In the genomic region with DNA sequence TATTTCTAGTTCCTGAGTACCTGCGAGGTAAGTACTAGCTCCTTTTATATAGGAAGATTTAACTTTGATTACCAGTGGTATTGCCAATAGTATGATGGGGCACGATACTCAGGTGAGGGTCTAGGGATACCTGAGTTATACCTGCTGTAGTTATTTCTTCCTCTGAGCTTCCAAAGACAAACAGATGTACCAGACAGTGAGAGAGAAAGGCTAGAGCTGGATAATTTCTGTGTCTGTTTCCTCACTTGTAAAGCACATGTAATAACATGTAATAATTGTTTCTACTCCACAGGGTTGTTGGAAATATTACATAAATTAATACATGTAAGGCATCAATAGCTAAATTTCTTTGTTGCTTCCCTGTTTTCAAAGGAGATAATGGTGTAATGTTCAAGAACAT, we compare ENCODE assay signal across 19 cellular contexts. TPM values are rescaled to one million over a fixed set of nuclear protein-coding genes. Genes with fewer than 3 reads are reported as not detected.
A peak's percentile ranks its signal among the peaks of the same experiment; 100 is the strongest.
DNase-seq lines count a peak whose midpoint lies in the region; ATAC-seq, FAIRE-seq and TF ChIP-seq lines count a peak whose summit lies in the region.
"Had no signal": no experiment of that assay in that cellular context is flagged by ENCODE, and none has a peak within 500 bp of the region (broad histone marks: within the 10 kb centered on the region; RNA-seq: fewer than 3 reads in every experiment).

No MANE protein-coding gene starts in this region.

- H3K27me3 ChIP-seq in heart left ventricle (no peaks in the 10 kb centered on the region), right cardiac atrium (ENCODE audit: control insufficient read depth, insufficient read depth) (no peaks in the 10 kb centered on the region), endothelial cell of umbilical vein (ENCODE audit: control insufficient read depth in 2 of 2, insufficient read depth in 2 of 2, low read length in 2 of 2) (no peaks in the 10 kb centered on the region), gastrocnemius medialis (no peaks in the 10 kb centered on the region), uterus (no peaks in the 10 kb centered on the region)
- H3K27me3 ChIP-seq: BLaER1 treated with 17β-estradiol and CSF1 and Interleukin-3, amounts not matched to agents 10 nM and 100 nM; Peyer's patch had no signal

- TF ChIP-seq POLR2A in heart left ventricle (IDR thresholded peaks at IDR 0.05), result no peak
- TF ChIP-seq POLR2A in endothelial cell of umbilical vein (IDR thresholded peaks at IDR 0.05; ENCODE audit: low read depth, low read length), result no peak
- TF ChIP-seq POLR2A in gastrocnemius medialis (IDR thresholded peaks at IDR 0.05), result no peak
- no peak for TF ChIP-seq POLR2A in uterus (IDR thresholded peaks at IDR 0.05)

- peaks cover 0 to 3% of the 10 kb centered on the region in 2 donors for H3K27me3 Mint-ChIP-seq in stimulated activated naive B cell treated with anti-CD40 and anti-IgM and Interleukin-4, amounts not matched to agents 10 μg/mL and 1 μg/mL and 100 μg/mL, for 72 hours

- dilution Hi-C loops in endothelial cell of umbilical vein (cut with MboI; ENCODE audit: extremely low pct_ligation_motif_present, low sequenced_read_pairs), result no loop called here

- H4K20me1 ChIP-seq in endothelial cell of umbilical vein (replicated peaks; ENCODE audit: control insufficient read depth, extremely low read depth, insufficient read depth, low read length), result no peaks in the 10 kb centered on the region
- H4K20me1 ChIP-seq: BLaER1 treated with 17β-estradiol and CSF1 and Interleukin-3, amounts not matched to agents 10 nM and 100 nM had no signal

- H3K4me3 ChIP-seq in heart left ventricle (no peak overlapping the region), right cardiac atrium (ENCODE audit: low read length) (no peak overlapping the region), endothelial cell of umbilical vein (replicated peaks in 1 of 3; ENCODE audit: insufficient read depth in 1 of 3, low read depth in 1 of 3, low read length in 3 of 3) (no peak overlapping the region), gastrocnemius medialis (no peak overlapping the region), uterus (no peak overlapping the region)
- H3K4me3 ChIP-seq: BLaER1 treated with 17β-estradiol and CSF1 and Interleukin-3, amounts not matched to agents 10 nM and 100 nM; GM23338; Peyer's patch had no signal

- H3K27ac Mint-ChIP-seq in stimulated activated naive B cell treated with anti-CD40 and anti-IgM and Interleukin-4, amounts not matched to agents 10 μg/mL and 1 μg/mL and 100 μg/mL, for 72 hours, result no peak overlapping the region
- H3K27ac Mint-ChIP-seq: CD4-positive, alpha-beta memory T cell; GM23338 had no signal

- H3K36me3 ChIP-seq in heart left ventricle, result peaks cover 0 to 6% (median 0%) of the 10 kb centered on the region in 9 donors
- no peaks in the 10 kb centered on the region for H3K36me3 ChIP-seq in endothelial cell of umbilical vein (ENCODE audit: control insufficient read depth in 2 of 2, extremely low read depth in 1 of 2, insufficient read depth in 2 of 2, low read length in 2 of 2)
- H3K36me3 ChIP-seq in gastrocnemius medialis, result peaks cover 0 to under 1% of the 10 kb centered on the region in 2 donors
- H3K36me3 ChIP-seq in uterus, result no peaks in the 10 kb centered on the region
- H3K36me3 ChIP-seq: BLaER1 treated with 17β-estradiol and CSF1 and Interleukin-3, amounts not matched to agents 10 nM and 100 nM; Peyer's patch had no signal

- H3K4me3 Mint-ChIP-seq in stimulated activated naive B cell treated with anti-CD40 and anti-IgM and Interleukin-4, amounts not matched to agents 10 μg/mL and 1 μg/mL and 100 μg/mL, for 72 hours, result no peak overlapping the region
- H3K4me3 Mint-ChIP-seq: CD4-positive, alpha-beta memory T cell; GM23338 had no signal

- no peak for TF ChIP-seq CTCF in heart left ventricle (IDR thresholded peaks at IDR 0.05)
- no peak for TF ChIP-seq CTCF in endothelial cell of umbilical vein (IDR thresholded peaks at IDR 0.05; ENCODE audit: extremely low read depth in 1 of 2, insufficient read depth in 1 of 2, low read depth in 1 of 2, low read length in 2 of 2)
- TF ChIP-seq CTCF in gastrocnemius medialis (IDR thresholded peaks at IDR 0.05 in 4 of 5, conservative IDR thresholded peaks at IDR 0.05 in 1 of 5), result no peak
- TF ChIP-seq CTCF in uterus (IDR thresholded peaks at IDR 0.05), result no peak

- in situ Hi-C loops in gastrocnemius medialis (cut with MboI; ENCODE audit: low sequenced_read_pairs in 4 of 4), result no loop called here

- H3K4me1 ChIP-seq in heart left ventricle (peaks cover 0 to 68% (median 31%) of the 10 kb centered on the region in 12 donors), right cardiac atrium (ENCODE audit: control insufficient read depth, insufficient read depth, low read length) (peaks cover 3% of the 10 kb centered on the region), endothelial cell of umbilical vein (ENCODE audit: control insufficient read depth, extremely low read depth, insufficient read depth, low read length) (peaks cover 15% of the 10 kb centered on the region), gastrocnemius medialis (peaks cover 65 to 75% of the 10 kb centered on the region in 2 donors), uterus (peaks cover 0 to 3% of the 10 kb centered on the region in 2 donors)
- H3K4me1 ChIP-seq: Peyer's patch had no signal

- BruUV-seq in endothelial cell of umbilical vein (replicated peaks; lab: Mats Ljungman, UMichigan), result no TSS peak

- H3K9me3 ChIP-seq in heart left ventricle (peaks cover 0 to 6% (median 0%) of the 10 kb centered on the region in 12 donors), right cardiac atrium (ENCODE audit: control insufficient read depth, low read length) (no peaks in the 10 kb centered on the region), endothelial cell of umbilical vein (replicated peaks; ENCODE audit: control insufficient read depth, insufficient read depth, low read length) (no peaks in the 10 kb centered on the region), gastrocnemius medialis (no peaks in the 10 kb centered on the region), uterus (no peaks in the 10 kb centered on the region)
- H3K9me3 ChIP-seq: BLaER1 treated with 17β-estradiol and CSF1 and Interleukin-3, amounts not matched to agents 10 nM and 100 nM; Peyer's patch had no signal

- no peaks in the 10 kb centered on the region for H3K36me3 Mint-ChIP-seq in stimulated activated naive B cell treated with anti-CD40 and anti-IgM and Interleukin-4, amounts not matched to agents 10 μg/mL and 1 μg/mL and 100 μg/mL, for 72 hours
- H3K36me3 Mint-ChIP-seq: CD4-positive, alpha-beta memory T cell had no signal

- no peaks in the 10 kb centered on the region for H3K4me1 Mint-ChIP-seq in stimulated activated naive B cell treated with anti-CD40 and anti-IgM and Interleukin-4, amounts not matched to agents 10 μg/mL and 1 μg/mL and 100 μg/mL, for 72 hours
- H3K4me1 Mint-ChIP-seq: CD4-positive, alpha-beta memory T cell had no signal

- POLR2A ChIA-PET in endothelial cell of umbilical vein (lab: Charles Lee), result no interaction called here

- H3K27ac ChIP-seq in heart left ventricle (peak overlapping the region in 8 of 12 donors; percentile 28 to 72 (median 55)), right cardiac atrium (ENCODE audit: low read length) (no peak overlapping the region), endothelial cell of umbilical vein (ENCODE audit: insufficient read depth, low read depth, low read length) (peak overlapping the region; percentile 23), gastrocnemius medialis (peak overlapping the region; percentile 68 to 86 (median 84)), uterus (peak overlapping the region; percentile 72 to 77)
- H3K27ac ChIP-seq: BLaER1 treated with 17β-estradiol and CSF1 and Interleukin-3, amounts not matched to agents 10 nM and 100 nM had no signal

- no peaks in the 10 kb centered on the region for H3K9me3 Mint-ChIP-seq in stimulated activated naive B cell treated with anti-CD40 and anti-IgM and Interleukin-4, amounts not matched to agents 10 μg/mL and 1 μg/mL and 100 μg/mL, for 72 hours
- H3K9me3 Mint-ChIP-seq: CD4-positive, alpha-beta memory T cell; GM23338 had no signal

- H3K9ac ChIP-seq in endothelial cell of umbilical vein (replicated peaks; ENCODE audit: extremely low read depth, insufficient read depth, low read length), result no peak overlapping the region
- H3K9ac ChIP-seq: BLaER1 treated with 17β-estradiol and CSF1 and Interleukin-3, amounts not matched to agents 10 nM and 100 nM had no signal

- H3K4me2 ChIP-seq in endothelial cell of umbilical vein (ENCODE audit: insufficient read depth, low read length), result peak overlapping the region; percentile 82
- H3K4me2 ChIP-seq: GM23338 had no signal

- WGBS in heart left ventricle, 4 donors, result 61 to 76% (median 69%) methylated on average over 2 of the region's 2 CpGs
- WGBS in right cardiac atrium, result 80% methylated on average over 2 of the region's 2 CpGs

- CTCF ChIA-PET in endothelial cell of umbilical vein (lab: Charles Lee), result interaction anchor here (1.0 to 2.4 kb wide), 4 partner anchors 12 to 66 kb away, joined by 3 to 7 read pairs (median 6); no protein-coding TSS in a partner anchor

- no peak overlapping the region for H2AFZ ChIP-seq in endothelial cell of umbilical vein (ENCODE audit: low read depth, low read length)

- ATAC-seq in heart left ventricle (no peak), right cardiac atrium (no peak), gastrocnemius medialis (no peak)
- no peak for ATAC-seq in stimulated activated naive B cell treated with anti-CD40 and anti-IgM and Interleukin-4, amounts not matched to agents 10 μg/mL and 1 μg/mL and 100 μg/mL, for 72 hours (replicated peaks)
- ATAC-seq: GM23338 had no signal

- intact Hi-C loops in heart left ventricle (cut with DNase I) (loop anchor here in 2 of 10 donors (5.0 kb wide), 2 partner anchors 45 to 55 kb away; a partner anchor contains a TSS), right cardiac atrium (cut with DNase I) (no loop called here), endothelial cell of umbilical vein (cut with micrococcal nuclease) (no loop called here), gastrocnemius medialis (cut with DNase I; ENCODE audit: low total_unique reads) (no loop called here), uterus (cut with DNase I; ENCODE audit: low total_unique reads) (no loop called here)

- FAIRE-seq in endothelial cell of umbilical vein (lab: Jason Lieb, UNC), result no peak
- FAIRE-seq: GM12892, HTR-8/SVneo had no signal

- H3K9me1 ChIP-seq in endothelial cell of umbilical vein (replicated peaks; ENCODE audit: control insufficient read depth, extremely low read depth, insufficient read depth, low read length), result no peaks in the 10 kb centered on the region

- DNase-seq in heart left ventricle (no peak), right cardiac atrium (no peak), endothelial cell of umbilical vein (ENCODE audit: low read depth, low spot score) (no peak), gastrocnemius medialis (no peak), uterus (no peak), KG1 (lab: John Stamatoyannopoulos, UW) (no peak)
- DNase-seq in activated CD8-positive, alpha-beta memory T cell treated with anti-CD3 and anti-CD28 coated beads, Interleukin-2, amount 50 U/mL, for 48 hours, result no peak
- DNase-seq in stimulated activated naive B cell treated with anti-CD40 and anti-IgM and Interleukin-4, amounts not matched to agents 10 μg/mL and 1 μg/mL and 100 μg/mL, for 72 hours, result no peak
- DNase-seq: 8988T; CD4-positive, alpha-beta memory T cell; DND-41; HCEC 1CT; NCI-H1105; NCI-H82; Peyer's patch had no signal

- H3K79me2 ChIP-seq in endothelial cell of umbilical vein (ENCODE audit: control insufficient read depth, insufficient read depth, low read length), result no peaks in the 10 kb centered on the region

RNA-seq across cellular contexts. Expression of a gene that starts 53.7 kb away (rescaled TPM):
- total RNA-seq in heart left ventricle (10 to 100 TPM; 19.6 to 51.2 (median 27.5) TPM), right cardiac atrium (10 to 100 TPM; 20.8 to 31.1 (median 29.3) TPM), endothelial cell of umbilical vein (0.22 and 0.32 TPM in 2 replicates), gastrocnemius medialis (10 to 100 TPM in 3 of 4 donors, 1 to 10 TPM in 1; 4.8 to 35.5 (median 34.1) TPM), uterus (100 to 1,000 TPM in 1 of 4 donors, 10 to 100 TPM in 3; 47.4 to 194 (median 59.2) TPM)
- polyA plus RNA-seq in heart left ventricle (1 to 10 TPM; 3.6 to 9.7 TPM), right cardiac atrium (3.9 TPM), endothelial cell of umbilical vein (0.19 and 3.0 TPM in 2 replicates)
- polyA plus RNA-seq in endothelial cell of umbilical vein (2011; cell fraction: cytosol; rRNA removed), result 0.20 and 0.22 TPM in 2 replicates
- polyA plus RNA-seq in endothelial cell of umbilical vein (2011; cell fraction: nucleus; rRNA removed), result 0.58 and 2.6 TPM in 2 replicates
- 0.10 and 0.46 TPM in 2 replicates for polyA plus RNA-seq in endothelial cell of umbilical vein (2012)
- 2.3 and 3.1 TPM in 2 replicates for polyA minus RNA-seq in endothelial cell of umbilical vein
- 1.0 TPM for polyA minus RNA-seq in endothelial cell of umbilical vein (2011; cell fraction: cytosol; rRNA and poly(A)+ RNA removed)
- 1.2 and 1.6 TPM in 2 replicates for polyA minus RNA-seq in endothelial cell of umbilical vein (2011; cell fraction: nucleus; rRNA and poly(A)+ RNA removed)
- polyA plus RNA-seq: CD4-positive, alpha-beta memory T cell had no signal
